In the genomic region with DNA sequence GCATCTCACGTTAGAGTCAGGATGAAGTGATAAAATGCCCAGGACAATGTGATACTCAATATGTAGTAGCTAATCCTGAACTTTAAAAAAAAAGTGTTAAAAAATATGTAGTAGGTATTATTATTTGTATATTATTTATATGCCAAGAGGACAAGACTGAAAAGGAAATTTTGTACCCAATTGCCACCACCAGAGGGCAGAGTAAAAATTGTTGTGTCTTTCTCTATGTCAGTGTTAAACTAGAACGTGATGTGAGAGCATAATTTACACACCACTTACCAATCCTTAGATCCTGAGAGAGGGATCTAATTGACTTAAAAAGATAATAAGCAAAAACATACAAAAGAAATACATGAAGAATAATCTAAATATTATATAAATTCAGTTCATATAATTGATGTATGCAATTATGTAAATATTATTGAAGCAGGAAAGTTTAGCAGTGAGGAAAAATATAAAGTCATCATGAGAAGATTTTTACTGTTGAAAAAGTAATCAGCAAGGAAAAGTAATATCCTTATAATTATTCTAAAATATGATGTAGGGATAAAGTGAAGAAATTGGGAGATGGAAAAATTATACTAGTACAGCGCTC, we compare ENCODE assay signal across 8 cellular contexts.
A peak's percentile ranks its signal among the peaks of the same experiment; 100 is the strongest.
DNase-seq lines count a peak whose midpoint lies in the region; ATAC-seq and TF ChIP-seq lines count a peak whose summit lies in the region.

No MANE protein-coding gene starts in this region.

- no peak overlapping the region for H3K27ac ChIP-seq in 22Rv1
- H3K27ac ChIP-seq in DOHH2 (ENCODE audit: low read depth, low read length), result no peak overlapping the region
- H3K27ac ChIP-seq in Peyer's patch, result no peak overlapping the region
- no peak overlapping the region for H3K27ac ChIP-seq in neuronal stem cell (replicated peaks; ENCODE audit: low read length)

- H3K36me3 ChIP-seq in DOHH2 (ENCODE audit: control insufficient read depth, low read length) (no peaks in the 10 kb centered on the region), Peyer's patch (no peaks in the 10 kb centered on the region), neuronal stem cell (replicated peaks in 1 of 2; ENCODE audit: control insufficient read depth in 2 of 2, insufficient read depth in 2 of 2, low read length in 2 of 2) (no peaks in the 10 kb centered on the region)

- H4K20me1 ChIP-seq in DOHH2 (ENCODE audit: control insufficient read depth, insufficient read depth, low read depth, low read length), result no peaks in the 10 kb centered on the region

- H3K79me2 ChIP-seq in DOHH2 (ENCODE audit: control insufficient read depth, low read length), result no peaks in the 10 kb centered on the region

- H3K9me3 ChIP-seq in DOHH2 (ENCODE audit: control insufficient read depth, insufficient read depth, low read length) (no peaks in the 10 kb centered on the region), Peyer's patch (no peaks in the 10 kb centered on the region), neuronal stem cell (replicated peaks in 1 of 2; ENCODE audit: control insufficient read depth in 2 of 2, insufficient read depth in 1 of 2, low read depth in 1 of 2, low read length in 2 of 2) (no peaks in the 10 kb centered on the region)

- TF ChIP-seq CTCF in 22Rv1 (IDR thresholded peaks at IDR 0.05) (peak; percentile 83), DOHH2 (IDR thresholded peaks at IDR 0.05; ENCODE audit: low read depth, low read length, poor library complexity, severe bottlenecking) (peak; percentile 34), Peyer's patch (IDR thresholded peaks at IDR 0.05) (peak in 5 of 6 experiments; percentile 34 to 54 (median 50))

- DNase-seq in Peyer's patch (peak in 1 of 3 donors; percentile 56), neuronal stem cell (ENCODE audit: low spot score) (peak; percentile 24), HuH-7 (ENCODE audit: low spot score) (no peak)
- DNase-seq in effector CD4-positive, alpha-beta T cell, result peak; percentile 7

- WGBS in neuronal stem cell (ENCODE audit: extremely low coverage in 2 of 2, insufficient read length in 2 of 2, insufficient replicate concordance in 1 of 2), 2 donors, result no CpG with 5 or more reads among the region's 3 CpGs

- H3K4me1 ChIP-seq in DOHH2 (ENCODE audit: control insufficient read depth, low read length) (no peaks in the 10 kb centered on the region), Peyer's patch (no peaks in the 10 kb centered on the region), neuronal stem cell (ENCODE audit: control insufficient read depth in 2 of 2, insufficient read depth in 1 of 2, low read depth in 1 of 2, low read length in 2 of 2) (no peaks in the 10 kb centered on the region)

- H2AFZ ChIP-seq in neuronal stem cell (ENCODE audit: low read length), result no peak overlapping the region

- no peak overlapping the region for H2BK15ac ChIP-seq in neuronal stem cell (ENCODE audit: low read length)

- no peak overlapping the region for H3K4me2 ChIP-seq in DOHH2 (ENCODE audit: low read length)
- no peak overlapping the region for H3K4me2 ChIP-seq in neuronal stem cell (ENCODE audit: insufficient read depth, low read length, poor library complexity, severe bottlenecking)

- H3F3A ChIP-seq in DOHH2 (ENCODE audit: control insufficient read depth, insufficient read depth), result no peaks in the 10 kb centered on the region

- no peak overlapping the region for H3K14ac ChIP-seq in neuronal stem cell (ENCODE audit: low read length)

- H2BK5ac ChIP-seq in neuronal stem cell (ENCODE audit: low read length), result no peak overlapping the region

- no peak overlapping the region for H3K23ac ChIP-seq in neuronal stem cell (ENCODE audit: low read depth, low read length, poor library complexity)

- no peaks in the 10 kb centered on the region for H3K79me1 ChIP-seq in neuronal stem cell (ENCODE audit: low read depth, low read length)

- TF ChIP-seq POLR2A in Peyer's patch (IDR thresholded peaks at IDR 0.05), result no peak

- H3K9me2 ChIP-seq in DOHH2 (replicated peaks; ENCODE audit: control insufficient read depth, low read length), result no peaks in the 10 kb centered on the region

- H2BK120ac ChIP-seq in neuronal stem cell (ENCODE audit: low read depth, low read length), result no peak overlapping the region

- H4K8ac ChIP-seq in neuronal stem cell (ENCODE audit: low read depth, low read length), result no peak overlapping the region

- peaks cover 3% of the 10 kb centered on the region; the same call in 1 of the 2 replicates for H3K27me3 ChIP-seq in DOHH2 (ENCODE audit: control insufficient read depth, low read length)
- H3K27me3 ChIP-seq in Peyer's patch, result no peaks in the 10 kb centered on the region
- no peaks in the 10 kb centered on the region for H3K27me3 ChIP-seq in neuronal stem cell (ENCODE audit: control insufficient read depth in 3 of 3, insufficient read depth in 3 of 3, low read depth in 1 of 3, low read length in 3 of 3)

- no peak overlapping the region for H3K18ac ChIP-seq in neuronal stem cell (ENCODE audit: low read length)

- no peak overlapping the region for H4K91ac ChIP-seq in neuronal stem cell (ENCODE audit: low read depth, low read length, poor library complexity)

- H3K4me3 ChIP-seq in DOHH2 (ENCODE audit: low read length) (no peak overlapping the region), Peyer's patch (no peak overlapping the region), neuronal stem cell (ENCODE audit: low read length in 2 of 2) (no peak overlapping the region)

- no peak overlapping the region for H2BK12ac ChIP-seq in neuronal stem cell (ENCODE audit: low read length)

- H3K9ac ChIP-seq in neuronal stem cell (ENCODE audit: low read depth, low read length, poor library complexity), result no peak overlapping the region

- ATAC-seq in HG02571 (IDR thresholded peaks at IDR 0.05; ENCODE audit: unreplicated experiment), result peak; percentile 68
- ATAC-seq in HG03469 (IDR thresholded peaks at IDR 0.05; ENCODE audit: unreplicated experiment), result no peak

- no peak overlapping the region for H2AK5ac ChIP-seq in neuronal stem cell (ENCODE audit: low read depth, low read length)

- H3K4ac ChIP-seq in neuronal stem cell (ENCODE audit: low read length), result no peak overlapping the region
